In the genomic region with DNA sequence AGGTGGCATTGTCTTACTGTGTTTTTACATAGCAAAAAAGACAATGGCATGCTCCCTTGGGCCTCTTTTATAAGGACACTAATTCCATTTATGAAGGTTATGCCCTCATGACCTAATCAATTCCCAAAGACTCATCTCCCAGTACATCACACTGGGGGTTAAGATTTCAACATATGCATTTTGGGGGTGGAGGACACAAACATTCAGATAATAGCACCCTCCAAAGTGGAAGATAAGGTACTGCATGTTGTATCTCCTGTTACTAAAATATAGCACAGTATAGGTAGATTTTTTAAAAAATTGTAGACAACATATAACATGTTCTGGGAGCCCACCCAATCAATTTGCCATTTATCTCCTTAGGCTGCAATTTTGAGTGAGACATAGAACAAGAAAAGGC, we compare ENCODE assay signal across 38 cellular contexts.
"Had no signal": no experiment of that assay in that cellular context is flagged by ENCODE, and none has a peak within 500 bp of the region (broad histone marks: within the 10 kb centered on the region; RNA-seq: fewer than 3 reads in every experiment).

No MANE protein-coding gene starts in this region.

- H3K27me3 Mint-ChIP-seq: activated B cell treated with CpG ODN at 0.5 μM for 24 hours; activated CD4-positive, alpha-beta memory T cell treated with anti-CD3 and anti-CD28 coated beads for 36 hours; activated CD4-positive, alpha-beta T cell treated with anti-CD3 and anti-CD28 coated beads, Interleukin-2, amount 10 ng/mL, durations not matched to agents 24 days and 14 days; activated CD8-positive, alpha-beta memory T cell treated with anti-CD3 and anti-CD28 coated beads, Interleukin-2, amount 10 ng/mL, durations not matched to agents 7 days and 5 days; activated naive CD4-positive, alpha-beta T cell treated with anti-CD3 and anti-CD28 coated beads, Interleukin-2, amount 10 ng/mL, durations not matched to agents 7 days and 5 days; activated naive CD4-positive, alpha-beta T cell treated with anti-CD3 and anti-CD28 coated beads, Interleukin-2, amount 50 U/mL, for 24 hours; activated naive CD8-positive, alpha-beta T cell; activated naive CD8-positive, alpha-beta T cell treated with anti-CD3 and anti-CD28 coated beads, Interleukin-2, amount 10 ng/mL, durations not matched to agents 7 days and 5 days; activated T-cell treated with anti-CD3 and anti-CD28 coated beads, Interleukin-2, amount 50 U/mL, for 24 hours; activated T-helper 17 cell treated with anti-CD3 and anti-CD28 coated beads, Interleukin-2, amount 50 U/mL, for 72 hours; brain; central memory CD8-positive, alpha-beta T cell had no signal

- H3K4me1 ChIP-seq: ascending aorta had no signal

- H3K4me3 Mint-ChIP-seq: activated B cell treated with CpG ODN at 0.5 μM for 24 hours; activated CD4-positive, alpha-beta memory T cell treated with anti-CD3 and anti-CD28 coated beads for 36 hours; activated CD4-positive, alpha-beta T cell treated with anti-CD3 and anti-CD28 coated beads, Interleukin-2, amount 10 ng/mL, durations not matched to agents 24 days and 14 days; activated CD8-positive, alpha-beta memory T cell treated with anti-CD3 and anti-CD28 coated beads, Interleukin-2, amount 10 ng/mL, durations not matched to agents 7 days and 5 days; activated CD8-positive, alpha-beta T cell treated with anti-CD3 and anti-CD28 coated beads, Interleukin-2, amount 10 ng/mL, durations not matched to agents 7 days and 5 days; activated naive CD4-positive, alpha-beta T cell treated with anti-CD3 and anti-CD28 coated beads, Interleukin-2, amount 10 ng/mL, durations not matched to agents 7 days and 5 days; activated naive CD4-positive, alpha-beta T cell treated with anti-CD3 and anti-CD28 coated beads, Interleukin-2, amount 50 U/mL, for 24 hours; activated naive CD8-positive, alpha-beta T cell; activated naive CD8-positive, alpha-beta T cell treated with anti-CD3 and anti-CD28 coated beads, Interleukin-2, amount 10 ng/mL, durations not matched to agents 7 days and 5 days; activated naive CD8-positive, alpha-beta T cell treated with anti-CD3 and anti-CD28 coated beads, Interleukin-2, amount 50 U/mL, for 24 hours; activated T-cell treated with anti-CD3 and anti-CD28 coated beads, Interleukin-2, amount 50 U/mL, for 24 hours; activated T-cell treated with anti-CD3 and anti-CD28 coated beads, Interleukin-2, amount 50 U/mL, for 72 hours; activated T-helper 1 cell treated with anti-CD3 and anti-CD28 coated beads, Interleukin-12 subunit alpha, Interleukin-12 subunit beta, Interleukin-2, Interleukin-4 antibody, amounts not matched to agents 30 ng/mL and 10 ng/mL and 1 ng/mL, durations not matched to agents 14 hours and 24 hours and 36 hours; activated T-helper 17 cell treated with anti-CD3 and anti-CD28 coated beads, Interleukin-2, amount 50 U/mL, for 72 hours; brain; central memory CD8-positive, alpha-beta T cell; T-helper 1 cell treated with Interleukin-12 subunit alpha and Interleukin-12 subunit beta and Interleukin-4 antibody, amounts not matched to agents 30 μg/mL and 1 μg/mL, for 36 hours; T-helper 2 cell treated with Interferon-gamma antibody and Interleukin-4, amounts not matched to agents 5 μg/mL and 100 μg/mL, for 36 hours had no signal

- FAIRE-seq: bronchial epithelial cell, TTC549 had no signal

- ATAC-seq: activated CD8-positive, alpha-beta memory T cell treated with anti-CD3 and anti-CD28 coated beads, Interleukin-2, amount 10 ng/mL, durations not matched to agents 7 days and 5 days; activated CD8-positive, alpha-beta T cell treated with anti-CD3 and anti-CD28 coated beads, Interleukin-2, amount 10 ng/mL, durations not matched to agents 7 days and 5 days; activated naive CD8-positive, alpha-beta T cell treated with anti-CD3 and anti-CD28 coated beads, Interleukin-2, amount 50 U/mL, for 24 hours; activated T-cell treated with anti-CD3 and anti-CD28 coated beads, Interleukin-2, amount 50 U/mL, for 72 hours; activated T-helper 17 cell treated with anti-CD3 and anti-CD28 coated beads, Interleukin-2, amount 50 U/mL, for 72 hours had no signal

- DNase-seq: activated B cell treated with CpG ODN at 0.5 μM for 24 hours; activated CD4-positive, alpha-beta memory T cell treated with anti-CD3 and anti-CD28 coated beads for 36 hours; activated CD4-positive, alpha-beta T cell treated with anti-CD3 and anti-CD28 coated beads for 4 hours; activated CD4-positive, alpha-beta T cell treated with anti-CD3 and anti-CD28 coated beads, Interleukin-2, amount 10 ng/mL, durations not matched to agents 24 days and 14 days; activated CD4-positive, alpha-beta T cell treated with anti-CD3 and anti-CD28 coated beads, Interleukin-2, amount 50 U/mL, for 1 hour; activated CD4-positive, alpha-beta T cell treated with anti-CD3 and anti-CD28 coated beads, Interleukin-2, amount 50 U/mL, for 4 hours; activated CD4-positive, CD25-positive, alpha-beta regulatory T cell treated with anti-CD3 and anti-CD28 coated beads, Interleukin-2, amount 50 U/mL, for 72 hours; activated CD8-positive, alpha-beta memory T cell treated with anti-CD3 and anti-CD28 coated beads for 24 hours; activated CD8-positive, alpha-beta memory T cell treated with anti-CD3 and anti-CD28 coated beads, Interleukin-2, amount 10 ng/mL, durations not matched to agents 7 days and 5 days; activated CD8-positive, alpha-beta memory T cell treated with anti-CD3 and anti-CD28 coated beads, Interleukin-2, amount 50 U/mL, for 48 hours; activated CD8-positive, alpha-beta T cell treated with anti-CD3 and anti-CD28 coated beads, Interleukin-2, amount 10 ng/mL, durations not matched to agents 7 days and 5 days; activated effector memory CD4-positive, alpha-beta T cell treated with Interleukin-2 at 50 U/mL for 16 hours; activated gamma-delta T cell; activated naive CD4-positive, alpha-beta T cell treated with anti-CD3 and anti-CD28 coated beads, Interleukin-2, amount 10 ng/mL, durations not matched to agents 7 days and 5 days; activated naive CD4-positive, alpha-beta T cell treated with Interleukin-2 at 50 U/mL for 16 hours; activated naive CD8-positive, alpha-beta T cell treated with anti-CD3 and anti-CD28 coated beads, Interleukin-2, amount 10 ng/mL, durations not matched to agents 7 days and 5 days; activated naive CD8-positive, alpha-beta T cell treated with anti-CD3 and anti-CD28 coated beads, Interleukin-2, amount 50 U/mL, for 24 hours; activated T-cell treated with anti-CD3 and anti-CD28 coated beads, Interleukin-2, amount 50 U/mL, for 24 hours; activated T-cell treated with anti-CD3 and anti-CD28 coated beads, Interleukin-2, amount 50 U/mL, for 72 hours; amygdala; anterior cingulate cortex; caudate nucleus; cerebellar nuclear complex; T-helper 2 cell; T-helper 9 cell had no signal

- H3K9me3 Mint-ChIP-seq: activated CD4-positive, alpha-beta T cell treated with anti-CD3 and anti-CD28 coated beads, Interleukin-2, amount 10 ng/mL, durations not matched to agents 24 days and 14 days; activated naive CD4-positive, alpha-beta T cell treated with anti-CD3 and anti-CD28 coated beads, Interleukin-2, amount 10 ng/mL, durations not matched to agents 7 days and 5 days; activated T-helper 1 cell treated with anti-CD3 and anti-CD28 coated beads, Interleukin-12 subunit alpha, Interleukin-12 subunit beta, Interleukin-2, Interleukin-4 antibody, amounts not matched to agents 30 ng/mL and 10 ng/mL and 1 ng/mL, durations not matched to agents 14 hours and 24 hours and 36 hours; activated T-helper 17 cell treated with anti-CD3 and anti-CD28 coated beads, Interleukin-2, amount 50 U/mL, for 72 hours; T-helper 1 cell treated with Interleukin-12 subunit alpha and Interleukin-12 subunit beta and Interleukin-4 antibody, amounts not matched to agents 30 μg/mL and 1 μg/mL, for 36 hours had no signal

- H3K4me1 Mint-ChIP-seq: activated B cell treated with CpG ODN at 0.5 μM for 24 hours; activated CD4-positive, alpha-beta T cell treated with anti-CD3 and anti-CD28 coated beads, Interleukin-2, amount 10 ng/mL, durations not matched to agents 24 days and 14 days; activated CD8-positive, alpha-beta memory T cell treated with anti-CD3 and anti-CD28 coated beads, Interleukin-2, amount 10 ng/mL, durations not matched to agents 7 days and 5 days; activated naive CD4-positive, alpha-beta T cell treated with anti-CD3 and anti-CD28 coated beads, Interleukin-2, amount 10 ng/mL, durations not matched to agents 7 days and 5 days; activated naive CD8-positive, alpha-beta T cell treated with anti-CD3 and anti-CD28 coated beads, Interleukin-2, amount 10 ng/mL, durations not matched to agents 7 days and 5 days; activated naive CD8-positive, alpha-beta T cell treated with anti-CD3 and anti-CD28 coated beads, Interleukin-2, amount 50 U/mL, for 24 hours; activated T-helper 17 cell treated with anti-CD3 and anti-CD28 coated beads, Interleukin-2, amount 50 U/mL, for 72 hours; central memory CD8-positive, alpha-beta T cell had no signal

- H3K9me3 ChIP-seq: ascending aorta had no signal

- H3K27ac ChIP-seq: ascending aorta, cardiac muscle cell, VCaP had no signal

- H3K27me3 ChIP-seq: ascending aorta, cardiac muscle cell had no signal

- H3K36me3 ChIP-seq: ascending aorta, cardiac muscle cell had no signal

- H3K36me3 Mint-ChIP-seq: activated CD4-positive, alpha-beta memory T cell treated with anti-CD3 and anti-CD28 coated beads for 36 hours; activated CD8-positive, alpha-beta memory T cell treated with anti-CD3 and anti-CD28 coated beads, Interleukin-2, amount 10 ng/mL, durations not matched to agents 7 days and 5 days; activated naive CD4-positive, alpha-beta T cell treated with anti-CD3 and anti-CD28 coated beads, Interleukin-2, amount 10 ng/mL, durations not matched to agents 7 days and 5 days; activated naive CD4-positive, alpha-beta T cell treated with anti-CD3 and anti-CD28 coated beads, Interleukin-2, amount 50 U/mL, for 24 hours; activated naive CD8-positive, alpha-beta T cell; activated naive CD8-positive, alpha-beta T cell treated with anti-CD3 and anti-CD28 coated beads, Interleukin-2, amount 10 ng/mL, durations not matched to agents 7 days and 5 days; brain had no signal

- H3K4me3 ChIP-seq: ascending aorta, cardiac muscle cell had no signal
